In the genomic region with DNA sequence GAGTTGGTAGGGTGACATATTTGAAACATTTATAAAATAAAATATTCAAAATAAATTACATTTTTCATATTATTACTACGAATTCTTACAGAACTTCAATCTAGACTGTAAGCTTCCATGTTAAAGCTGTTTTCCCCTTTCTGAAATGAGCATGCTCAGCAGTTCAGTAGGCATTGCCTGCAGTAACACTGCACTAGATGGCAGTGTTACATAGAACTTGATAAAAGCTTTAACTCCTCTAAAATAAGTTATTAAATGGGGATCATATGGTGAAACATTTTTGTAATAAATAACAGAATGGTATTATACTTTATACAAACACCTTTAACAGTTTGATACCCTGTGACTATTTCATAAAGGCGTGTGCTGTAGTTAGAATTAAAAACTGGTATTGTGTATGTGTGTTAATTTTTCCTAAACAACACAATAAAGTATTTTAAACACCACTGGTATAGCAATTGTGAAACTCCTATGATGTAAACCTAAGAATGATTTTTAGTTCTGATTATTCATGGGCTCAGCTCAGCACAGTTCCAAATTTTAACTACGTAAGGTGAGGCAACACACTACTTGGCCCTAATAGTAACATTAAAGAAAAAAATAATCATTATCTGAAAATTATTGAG, we compare ENCODE assay signal across 1 cellular context.
TF ChIP-seq lines count a peak whose summit lies in the region.

No MANE protein-coding gene starts in this region.

TF ChIP-seq in HepG2, 621 proteins besides CTCF, POLR2A, EP300 and RAD21:
- TF ChIP-seq, protein P1, sequence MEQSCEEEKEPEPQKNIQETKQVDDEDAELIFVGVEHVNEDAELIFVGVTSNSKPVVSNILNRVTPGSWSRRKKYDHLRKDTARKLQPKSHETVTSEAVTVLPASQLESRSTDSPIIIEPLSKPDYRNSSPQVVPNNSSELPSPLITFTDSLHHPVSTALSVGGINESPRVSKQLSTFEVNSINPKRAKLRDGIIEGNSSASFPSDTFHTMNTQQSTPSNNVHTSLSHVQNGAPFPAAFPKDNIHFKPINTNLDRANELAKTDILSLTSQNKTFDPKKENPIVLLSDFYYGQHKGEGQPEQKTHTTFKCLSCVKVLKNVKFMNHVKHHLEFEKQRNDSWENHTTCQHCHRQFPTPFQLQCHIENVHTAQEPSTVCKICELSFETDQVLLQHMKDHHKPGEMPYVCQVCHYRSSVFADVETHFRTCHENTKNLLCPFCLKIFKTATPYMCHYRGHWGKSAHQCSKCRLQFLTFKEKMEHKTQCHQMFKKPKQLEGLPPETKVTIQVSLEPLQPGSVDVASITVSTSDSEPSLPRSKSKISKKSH (CRISPR knock-in tag; IDR thresholded peaks at IDR 0.05; ENCODE audit: borderline replicate concordance) = no peak
- TF ChIP-seq, protein P2, sequence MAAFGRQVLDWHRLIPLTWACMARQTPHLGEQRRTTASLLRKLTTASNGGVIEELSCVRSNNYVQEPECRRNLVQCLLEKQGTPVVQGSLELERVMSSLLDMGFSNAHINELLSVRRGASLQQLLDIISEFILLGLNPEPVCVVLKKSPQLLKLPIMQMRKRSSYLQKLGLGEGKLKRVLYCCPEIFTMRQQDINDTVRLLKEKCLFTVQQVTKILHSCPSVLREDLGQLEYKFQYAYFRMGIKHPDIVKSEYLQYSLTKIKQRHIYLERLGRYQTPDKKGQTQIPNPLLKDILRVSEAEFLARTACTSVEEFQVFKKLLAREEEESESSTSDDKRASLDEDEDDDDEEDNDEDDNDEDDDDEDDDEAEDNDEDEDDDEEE (CRISPR knock-in tag; IDR thresholded peaks at IDR 0.05) = no peak
- no peak for TF ChIP-seq JDP2 (CRISPR knock-in tag; IDR thresholded peaks at IDR 0.05; ENCODE audit: borderline replicate concordance)
- TF ChIP-seq ONECUT2 (CRISPR knock-in tag; IDR thresholded peaks at IDR 0.05) = no peak
- TF ChIP-seq NCOA2 (CRISPR knock-in tag; IDR thresholded peaks at IDR 0.05) = no peak
- TF ChIP-seq, protein P3, sequence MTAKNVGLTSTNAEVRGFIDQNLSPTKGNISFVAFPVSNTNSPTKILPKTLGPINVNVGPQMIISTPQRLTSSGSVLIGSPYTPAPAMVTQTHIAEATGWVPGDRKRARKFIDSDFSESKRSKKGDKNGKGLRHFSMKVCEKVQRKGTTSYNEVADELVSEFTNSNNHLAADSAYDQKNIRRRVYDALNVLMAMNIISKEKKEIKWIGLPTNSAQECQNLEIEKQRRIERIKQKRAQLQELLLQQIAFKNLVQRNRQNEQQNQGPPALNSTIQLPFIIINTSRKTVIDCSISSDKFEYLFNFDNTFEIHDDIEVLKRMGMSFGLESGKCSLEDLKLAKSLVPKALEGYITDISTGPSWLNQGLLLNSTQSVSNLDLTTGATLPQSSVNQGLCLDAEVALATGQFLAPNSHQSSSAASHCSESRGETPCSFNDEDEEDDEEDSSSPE (CRISPR knock-in tag; IDR thresholded peaks at IDR 0.05) = no peak
- no peak for TF ChIP-seq KAT8 (CRISPR knock-in tag; IDR thresholded peaks at IDR 0.05)
- peak; percentile 58 for TF ChIP-seq STAG1 (CRISPR knock-in tag; IDR thresholded peaks at IDR 0.05)
- TF ChIP-seq MAFK (conservative IDR thresholded peaks at IDR 0.05 in 1 of 2, IDR thresholded peaks at IDR 0.05 in 1 of 2; ENCODE audit: low read length in 2 of 2) = peak; percentile 86 to 88
- TF ChIP-seq ZNF569 (CRISPR knock-in tag; IDR thresholded peaks at IDR 0.05; ENCODE audit: borderline replicate concordance) = no peak
- TF ChIP-seq, protein P4, sequence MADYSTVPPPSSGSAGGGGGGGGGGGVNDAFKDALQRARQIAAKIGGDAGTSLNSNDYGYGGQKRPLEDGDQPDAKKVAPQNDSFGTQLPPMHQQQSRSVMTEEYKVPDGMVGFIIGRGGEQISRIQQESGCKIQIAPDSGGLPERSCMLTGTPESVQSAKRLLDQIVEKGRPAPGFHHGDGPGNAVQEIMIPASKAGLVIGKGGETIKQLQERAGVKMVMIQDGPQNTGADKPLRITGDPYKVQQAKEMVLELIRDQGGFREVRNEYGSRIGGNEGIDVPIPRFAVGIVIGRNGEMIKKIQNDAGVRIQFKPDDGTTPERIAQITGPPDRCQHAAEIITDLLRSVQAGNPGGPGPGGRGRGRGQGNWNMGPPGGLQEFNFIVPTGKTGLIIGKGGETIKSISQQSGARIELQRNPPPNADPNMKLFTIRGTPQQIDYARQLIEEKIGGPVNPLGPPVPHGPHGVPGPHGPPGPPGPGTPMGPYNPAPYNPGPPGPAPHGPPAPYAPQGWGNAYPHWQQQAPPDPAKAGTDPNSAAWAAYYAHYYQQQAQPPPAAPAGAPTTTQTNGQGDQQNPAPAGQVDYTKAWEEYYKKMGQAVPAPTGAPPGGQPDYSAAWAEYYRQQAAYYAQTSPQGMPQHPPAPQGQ (CRISPR knock-in tag; IDR thresholded peaks at IDR 0.05; ENCODE audit: borderline replicate concordance) = no peak
- TF ChIP-seq, protein P5, sequence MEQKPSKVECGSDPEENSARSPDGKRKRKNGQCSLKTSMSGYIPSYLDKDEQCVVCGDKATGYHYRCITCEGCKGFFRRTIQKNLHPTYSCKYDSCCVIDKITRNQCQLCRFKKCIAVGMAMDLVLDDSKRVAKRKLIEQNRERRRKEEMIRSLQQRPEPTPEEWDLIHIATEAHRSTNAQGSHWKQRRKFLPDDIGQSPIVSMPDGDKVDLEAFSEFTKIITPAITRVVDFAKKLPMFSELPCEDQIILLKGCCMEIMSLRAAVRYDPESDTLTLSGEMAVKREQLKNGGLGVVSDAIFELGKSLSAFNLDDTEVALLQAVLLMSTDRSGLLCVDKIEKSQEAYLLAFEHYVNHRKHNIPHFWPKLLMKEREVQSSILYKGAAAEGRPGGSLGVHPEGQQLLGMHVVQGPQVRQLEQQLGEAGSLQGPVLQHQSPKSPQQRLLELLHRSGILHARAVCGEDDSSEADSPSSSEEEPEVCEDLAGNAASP (CRISPR knock-in tag; IDR thresholded peaks at IDR 0.05; ENCODE audit: borderline replicate concordance) = no peak
- no peak for TF ChIP-seq MED8 (CRISPR knock-in tag; IDR thresholded peaks at IDR 0.05; ENCODE audit: insufficient replicate concordance)
- TF ChIP-seq MAFF (IDR thresholded peaks at IDR 0.05; ENCODE audit: low read depth, low read length) = peak; percentile 81
- TF ChIP-seq, protein P6, sequence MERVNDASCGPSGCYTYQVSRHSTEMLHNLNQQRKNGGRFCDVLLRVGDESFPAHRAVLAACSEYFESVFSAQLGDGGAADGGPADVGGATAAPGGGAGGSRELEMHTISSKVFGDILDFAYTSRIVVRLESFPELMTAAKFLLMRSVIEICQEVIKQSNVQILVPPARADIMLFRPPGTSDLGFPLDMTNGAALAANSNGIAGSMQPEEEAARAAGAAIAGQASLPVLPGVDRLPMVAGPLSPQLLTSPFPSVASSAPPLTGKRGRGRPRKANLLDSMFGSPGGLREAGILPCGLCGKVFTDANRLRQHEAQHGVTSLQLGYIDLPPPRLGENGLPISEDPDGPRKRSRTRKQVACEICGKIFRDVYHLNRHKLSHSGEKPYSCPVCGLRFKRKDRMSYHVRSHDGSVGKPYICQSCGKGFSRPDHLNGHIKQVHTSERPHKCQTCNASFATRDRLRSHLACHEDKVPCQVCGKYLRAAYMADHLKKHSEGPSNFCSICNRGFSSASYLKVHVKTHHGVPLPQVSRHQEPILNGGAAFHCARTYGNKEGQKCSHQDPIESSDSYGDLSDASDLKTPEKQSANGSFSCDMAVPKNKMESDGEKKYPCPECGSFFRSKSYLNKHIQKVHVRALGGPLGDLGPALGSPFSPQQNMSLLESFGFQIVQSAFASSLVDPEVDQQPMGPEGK (CRISPR knock-in tag; IDR thresholded peaks at IDR 0.05) = no peak
- TF ChIP-seq, protein P7, sequence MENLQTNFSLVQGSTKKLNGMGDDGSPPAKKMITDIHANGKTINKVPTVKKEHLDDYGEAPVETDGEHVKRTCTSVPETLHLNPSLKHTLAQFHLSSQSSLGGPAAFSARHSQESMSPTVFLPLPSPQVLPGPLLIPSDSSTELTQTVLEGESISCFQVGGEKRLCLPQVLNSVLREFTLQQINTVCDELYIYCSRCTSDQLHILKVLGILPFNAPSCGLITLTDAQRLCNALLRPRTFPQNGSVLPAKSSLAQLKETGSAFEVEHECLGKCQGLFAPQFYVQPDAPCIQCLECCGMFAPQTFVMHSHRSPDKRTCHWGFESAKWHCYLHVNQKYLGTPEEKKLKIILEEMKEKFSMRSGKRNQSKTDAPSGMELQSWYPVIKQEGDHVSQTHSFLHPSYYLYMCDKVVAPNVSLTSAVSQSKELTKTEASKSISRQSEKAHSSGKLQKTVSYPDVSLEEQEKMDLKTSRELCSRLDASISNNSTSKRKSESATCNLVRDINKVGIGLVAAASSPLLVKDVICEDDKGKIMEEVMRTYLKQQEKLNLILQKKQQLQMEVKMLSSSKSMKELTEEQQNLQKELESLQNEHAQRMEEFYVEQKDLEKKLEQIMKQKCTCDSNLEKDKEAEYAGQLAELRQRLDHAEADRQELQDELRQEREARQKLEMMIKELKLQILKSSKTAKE (CRISPR knock-in tag; IDR thresholded peaks at IDR 0.05; ENCODE audit: borderline replicate concordance) = no peak
- TF ChIP-seq, protein P8, sequence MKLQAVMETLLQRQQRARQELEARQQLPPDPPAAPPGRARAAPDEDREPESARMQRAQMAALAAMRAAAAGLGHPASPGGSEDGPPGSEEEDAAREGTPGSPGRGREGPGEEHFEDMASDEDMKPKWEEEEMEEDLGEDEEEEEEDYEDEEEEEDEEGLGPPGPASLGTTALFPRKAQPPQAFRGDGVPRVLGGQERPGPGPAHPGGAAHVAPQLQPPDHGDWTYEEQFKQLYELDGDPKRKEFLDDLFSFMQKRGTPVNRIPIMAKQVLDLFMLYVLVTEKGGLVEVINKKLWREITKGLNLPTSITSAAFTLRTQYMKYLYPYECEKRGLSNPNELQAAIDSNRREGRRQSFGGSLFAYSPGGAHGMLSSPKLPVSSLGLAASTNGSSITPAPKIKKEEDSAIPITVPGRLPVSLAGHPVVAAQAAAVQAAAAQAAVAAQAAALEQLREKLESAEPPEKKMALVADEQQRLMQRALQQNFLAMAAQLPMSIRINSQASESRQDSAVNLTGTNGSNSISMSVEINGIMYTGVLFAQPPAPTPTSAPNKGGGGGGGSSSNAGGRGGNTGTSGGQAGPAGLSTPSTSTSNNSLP (IDR thresholded peaks at IDR 0.05; ENCODE audit: low read depth, low read length) = no peak
TF ChIP-seq in HepG2: peak in this region for 3.
